ENCODE assay signal across 8 cellular contexts in the genomic region with DNA sequence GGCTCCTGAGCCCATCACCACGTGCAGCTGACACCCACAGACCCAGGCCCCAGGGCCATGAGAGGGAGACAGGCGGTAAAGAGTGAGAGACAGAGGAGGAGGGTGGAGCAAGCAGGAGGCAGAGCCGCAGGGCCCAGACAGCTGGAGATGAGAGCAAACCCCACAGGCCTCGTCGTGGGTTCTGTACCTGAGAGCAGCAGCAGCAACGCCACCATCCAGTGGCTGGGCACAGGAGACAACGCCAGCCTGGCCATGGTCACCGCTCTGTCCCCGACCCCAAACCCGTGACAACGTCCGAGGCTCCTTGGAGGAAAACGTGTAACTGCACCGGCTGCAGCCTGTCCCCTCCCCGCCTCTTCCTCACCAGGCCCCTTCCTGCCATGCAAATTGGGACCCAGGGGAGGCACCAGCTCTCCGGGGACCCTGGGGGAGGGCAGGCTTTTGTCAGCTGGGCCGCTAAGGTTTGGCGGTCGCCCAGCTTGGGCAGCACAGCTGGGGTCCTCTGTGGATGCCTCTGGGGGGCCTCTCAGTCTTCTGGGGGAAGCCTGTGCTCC. TPM values are rescaled to one million over a fixed set of nuclear protein-coding genes. Genes with fewer than 3 reads are reported as not detected.
A peak's percentile ranks its signal among the peaks of the same experiment; 100 is the strongest.
DNase-seq lines count a peak whose midpoint lies in the region; ATAC-seq, FAIRE-seq and TF ChIP-seq lines count a peak whose summit lies in the region.

A gene (minus strand): TSS at position 324 of the 554 bp plus-strand sequence. CDS start 70 bp downstream, at position 254.

- 50 to 54% methylated on average over 19 of the region's 19 CpGs for WGBS in heart right ventricle, 2 donors

- DNase-seq in heart right ventricle: peak in 1 of 2 donors; percentile 21
- no peak for DNase-seq in ureter (ENCODE audit: low spot score)
- no peak for DNase-seq in RCC 7860 (ENCODE audit: low spot score)
- DNase-seq in glutamatergic neuron: no peak
- no peak for DNase-seq in RWPE1 (ENCODE audit: low spot score)

- peaks cover 4% of the 10 kb centered on the region for H3K9me3 Mint-ChIP-seq in glutamatergic neuron (ENCODE audit: unreplicated experiment)

- H3K4me1 Mint-ChIP-seq in glutamatergic neuron (ENCODE audit: low read depth, unreplicated experiment): peaks cover 2% of the 10 kb centered on the region

- CTCF ChIA-PET in RWPE1 (lab: Yijun Ruan, JAX): interaction anchor here (0.5 to 0.9 kb wide), 2 partner anchors 14 to 275 kb away, joined by 3 to 5 read pairs; no protein-coding TSS in a partner anchor

- H3K36me3 Mint-ChIP-seq in glutamatergic neuron (ENCODE audit: unreplicated experiment): no peaks in the 10 kb centered on the region

- H3K27me3 Mint-ChIP-seq in glutamatergic neuron (ENCODE audit: unreplicated experiment): no peaks in the 10 kb centered on the region

- FAIRE-seq in RCC 7860 (lab: Jason Lieb, UNC): no peak

- peaks cover 0 to 30% (median 24%) of the 10 kb centered on the region in 9 donors for H3K4me1 ChIP-seq in heart right ventricle

- H3K4me3 Mint-ChIP-seq in glutamatergic neuron (ENCODE audit: unreplicated experiment): no peak within 1 kb of the TSS

- H3K27me3 ChIP-seq in heart right ventricle: peaks cover 0 to 2% (median 0%) of the 10 kb centered on the region in 7 donors

- intact Hi-C loops in T-helper 2 cell treated with Interferon-gamma antibody and Interleukin-4, amounts not matched to agents 100 ng/mL and 5 ng/mL, for 36 hours (cut with micrococcal nuclease): loop anchor here (5.0 kb wide), 1 partner anchor 95 kb away; no protein-coding TSS in a partner anchor
- intact Hi-C loops in heart right ventricle (cut with DNase I): loop anchor here in 4 of 10 donors (5.0 kb wide), 2 partner anchors 50 to 55 kb away; no protein-coding TSS in a partner anchor

- TF ChIP-seq CTCF in heart right ventricle (IDR thresholded peaks at IDR 0.05): no peak
- TF ChIP-seq CTCF in glutamatergic neuron (IDR thresholded peaks at IDR 0.05; ENCODE audit: partially characterized antibody, unreplicated experiment): no peak
- no peak for TF ChIP-seq CTCF in RWPE1 (conservative IDR thresholded peaks at IDR 0.05; ENCODE audit: low read depth)

- H3K4me3 ChIP-seq in heart right ventricle: peak within 1 kb of the TSS in 9 of 10 donors; percentile 13 to 48 (median 39)

- H3K27ac ChIP-seq in heart right ventricle (peak within 1 kb of the TSS; percentile 65 to 88 (median 76)), RWPE1 (no peak within 1 kb of the TSS)

- no peaks in the 10 kb centered on the region for H3K9me3 ChIP-seq in heart right ventricle

- peak; percentile 63 for ATAC-seq in GM18861 (IDR thresholded peaks at IDR 0.05; ENCODE audit: unreplicated experiment)
- peak; percentile 73 for ATAC-seq in HG02623 (IDR thresholded peaks at IDR 0.05; ENCODE audit: unreplicated experiment)
- ATAC-seq in heart right ventricle: peak in 7 of 8 donors; percentile 4 to 52 (median 27)

- peaks cover 0 to 12% (median 0%) of the 10 kb centered on the region in 9 donors for H3K36me3 ChIP-seq in heart right ventricle

- H3K27ac Mint-ChIP-seq in glutamatergic neuron (ENCODE audit: unreplicated experiment): no peak within 1 kb of the TSS

- POLR2A ChIA-PET in RWPE1 (lab: Yijun Ruan, JAX; ENCODE audit: low non-redundant PET): no interaction called here

RNA-seq across cellular contexts. Expression of the gene that starts here (rescaled TPM):
- total RNA-seq in T-helper 2 cell treated with Interferon-gamma antibody and Interleukin-4, amounts not matched to agents 100 ng/mL and 5 ng/mL, for 36 hours: 38.3 and 41.0 TPM in 2 replicates
- total RNA-seq in heart right ventricle (1 to 10 TPM; 2.2 to 7.8 (median 3.4) TPM), ureter (12.5 TPM), glutamatergic neuron (ENCODE audit: unreplicated experiment) (not detected)
- polyA plus RNA-seq in heart right ventricle: 10 to 100 TPM in 1 of 2 donors, 1 to 10 TPM in 1; 5.8 to 11.6 TPM
